8 cellular contexts compared by ENCODE assay signal in genomic region chr11:859394-860131, GRCh38. TPM values are rescaled to one million over a fixed set of nuclear protein-coding genes. Genes with fewer than 3 reads are reported as not detected.
A peak's percentile ranks its signal among the peaks of the same experiment; 100 is the strongest.
DNase-seq lines count a peak whose midpoint lies in the region; ATAC-seq, FAIRE-seq and TF ChIP-seq lines count a peak whose summit lies in the region.

No MANE protein-coding gene starts in this region.

- H3K4me3 Mint-ChIP-seq in astrocyte (ENCODE audit: unreplicated experiment) = no peak overlapping the region

- H3K27me3 Mint-ChIP-seq in astrocyte (ENCODE audit: low read depth, unreplicated experiment) = no peaks in the 10 kb centered on the region

- no peaks in the 10 kb centered on the region for H3K9me3 Mint-ChIP-seq in astrocyte (ENCODE audit: unreplicated experiment)

- peaks cover 3% of the 10 kb centered on the region for H3K4me1 Mint-ChIP-seq in astrocyte (ENCODE audit: low read depth, unreplicated experiment)

- H3K9me3 ChIP-seq in astrocyte (ENCODE audit: insufficient read depth, low read depth, low read length) = no peaks in the 10 kb centered on the region

- FAIRE-seq in astrocyte (lab: Jason Lieb, UNC) = no peak

- peak overlapping the region; percentile 64 for H3K4me2 ChIP-seq in astrocyte (ENCODE audit: low read length)

- no peak overlapping the region for H3K27ac ChIP-seq in astrocyte (ENCODE audit: low read depth, low read length)

- peaks cover 57% of the 10 kb centered on the region for H4K20me1 ChIP-seq in astrocyte (ENCODE audit: insufficient read depth, low read length)

- TF ChIP-seq CTCF in astrocyte (IDR thresholded peaks at IDR 0.05; ENCODE audit: insufficient read depth, low read depth, low read length) = no peak

- H3K36me3 ChIP-seq in astrocyte (ENCODE audit: insufficient read depth, low read length) = no peaks in the 10 kb centered on the region

- no peak overlapping the region for H3K9ac ChIP-seq in astrocyte (ENCODE audit: low read length)

- ATAC-seq in GM21447 (IDR thresholded peaks at IDR 0.05; ENCODE audit: unreplicated experiment) (no peak), GM21717 (IDR thresholded peaks at IDR 0.05; ENCODE audit: unreplicated experiment) (no peak)

- H2AFZ ChIP-seq in astrocyte (ENCODE audit: low read depth, low read length) = no peak overlapping the region

- H3K27me3 ChIP-seq in astrocyte (ENCODE audit: insufficient read depth, low read length) = no peaks in the 10 kb centered on the region

- H3K36me3 Mint-ChIP-seq in astrocyte (ENCODE audit: low read depth, unreplicated experiment) = no peaks in the 10 kb centered on the region

- no peaks in the 10 kb centered on the region for H3K79me2 ChIP-seq in astrocyte (ENCODE audit: insufficient read depth, low read length)

- no peak overlapping the region for H3K4me3 ChIP-seq in astrocyte (ENCODE audit: insufficient read depth, low read depth, low read length)

- no peak overlapping the region for H3K27ac Mint-ChIP-seq in astrocyte (ENCODE audit: unreplicated experiment)

- H3K4me1 ChIP-seq in astrocyte (ENCODE audit: insufficient read depth, low read length) = peaks cover 17% of the 10 kb centered on the region

- DNase-seq in AG08396 (ENCODE audit: low spot score) = peak; percentile 98
- DNase-seq in NCI-H1105 (lab: John Stamatoyannopoulos, UW) = peak; percentile 88
- peak; percentile 62 for DNase-seq in astrocyte (ENCODE audit: low read depth)
- DNase-seq in iris pigment epithelial cell (ENCODE audit: low read depth) = peak; percentile 94
- DNase-seq in ureter (ENCODE audit: low spot score) = peak; percentile 89
- DNase-seq in activated CD8-positive, alpha-beta memory T cell treated with anti-CD3 and anti-CD28 coated beads for 24 hours = no peak

RNA-seq across cellular contexts. Expression of gene TSPAN4, which starts 16.9 kb away (rescaled TPM):
- 69.5 and 75.5 TPM in 2 replicates for total RNA-seq in astrocyte
- total RNA-seq in ureter = 47.2 TPM

RNA-seq across cellular contexts. Expression of gene POLR2L, which starts 17.2 kb away (rescaled TPM):
- total RNA-seq in astrocyte = 194 and 212 TPM in 2 replicates
- total RNA-seq in ureter = 112 TPM

RNA-seq across cellular contexts. Expression of gene CD151, which starts 26.8 kb away (rescaled TPM):
- total RNA-seq in astrocyte (414 and 421 TPM in 2 replicates), ureter (241 TPM)

RNA-seq across cellular contexts. Expression of gene CRACR2B, which starts 31.8 kb away (rescaled TPM):
- total RNA-seq in astrocyte (2.6 TPM in 2 replicates), ureter (45.8 TPM)

RNA-seq across cellular contexts. Expression of gene PNPLA2, which starts 40.8 kb away (rescaled TPM):
- total RNA-seq in astrocyte (46.8 and 50.8 TPM in 2 replicates), ureter (118 TPM)
